In genomic region chr12:100733817-100734593, GRCh38 we compare ENCODE assay signal across 8 cellular contexts.
DNase-seq lines count a peak whose midpoint lies in the region; ATAC-seq, FAIRE-seq and TF ChIP-seq lines count a peak whose summit lies in the region.

No MANE protein-coding gene starts in this region.

- no peak overlapping the region for H3K4me3 ChIP-seq in hepatocyte

- DNase-seq in COLO668 (lab: John Stamatoyannopoulos, UW; ENCODE audit: unreplicated experiment) (peak; percentile 35), SK-N-DZ (ENCODE audit: low spot score) (peak; percentile 25), hepatocyte (ENCODE audit: low spot score) (peak; percentile 45), HTR-8/SVneo (ENCODE audit: insufficient read length, low spot score) (no peak), Right ventricle myocardium superior (no peak)
- no peak for DNase-seq in activated CD4-positive, alpha-beta T cell treated with anti-CD3 and anti-CD28 coated beads for 1 hour

- no peak overlapping the region for H2AFZ ChIP-seq in hepatocyte

- no peak for FAIRE-seq in HTR-8/SVneo (lab: Jason Lieb, UNC)

- H3K27ac ChIP-seq in hepatocyte, result no peak overlapping the region

- H3K9me2 ChIP-seq in hepatocyte (replicated peaks; ENCODE audit: insufficient read depth), result no peaks in the 10 kb centered on the region

- intact Hi-C loops in Right ventricle myocardium superior (cut with DNase I), result loop anchor here (5.0 to 10.0 kb wide), 2 partner anchors 389 to 497 kb away; no protein-coding TSS in a partner anchor

- no peak overlapping the region for H3K4me2 ChIP-seq in hepatocyte

- H3K9me3 ChIP-seq in hepatocyte (ENCODE audit: low read depth), result no peaks in the 10 kb centered on the region

- H4K20me1 ChIP-seq in hepatocyte (ENCODE audit: insufficient read depth, poor library complexity, severe bottlenecking), result no peaks in the 10 kb centered on the region

- WGBS in hepatocyte (ENCODE audit: low lambda C conversion rate, missing lambda C conversion rate), result 54% methylated on average over 5 of the region's 5 CpGs

- H3K79me2 ChIP-seq in hepatocyte, result no peaks in the 10 kb centered on the region

- TF ChIP-seq CTCF in hepatocyte (IDR thresholded peaks at IDR 0.05; ENCODE audit: poor library complexity), result peak; percentile 58

- peak; percentile 44 for TF ChIP-seq RAD21 in Ishikawa (IDR thresholded peaks at IDR 0.05; ENCODE audit: low read depth)

- no peak for TF ChIP-seq EP300 in Ishikawa (IDR thresholded peaks at IDR 0.05; ENCODE audit: borderline replicate concordance)

- H3K36me3 ChIP-seq in hepatocyte (replicated peaks; ENCODE audit: insufficient read depth, low read depth), result no peaks in the 10 kb centered on the region

- H3K4me1 ChIP-seq in hepatocyte (ENCODE audit: insufficient read depth), result no peaks in the 10 kb centered on the region

- ATAC-seq in GM19452 (IDR thresholded peaks at IDR 0.05; ENCODE audit: unreplicated experiment) (peak; percentile 64), Right ventricle myocardium superior (ENCODE audit: poor library complexity) (no peak)

- H3K27me3 ChIP-seq in hepatocyte, result peaks cover 16% of the 10 kb centered on the region

TF ChIP-seq in Ishikawa, 13 proteins besides CTCF, POLR2A, EP300 and RAD21:
- TF ChIP-seq YY1 (IDR thresholded peaks at IDR 0.05; ENCODE audit: low read depth), result no peak
- TF ChIP-seq TCF12 (IDR thresholded peaks at IDR 0.05; ENCODE audit: low read depth), result no peak
- TF ChIP-seq FOXM1 (IDR thresholded peaks at IDR 0.05; ENCODE audit: borderline replicate concordance, low read depth), result no peak
- no peak for TF ChIP-seq CREB1 (IDR thresholded peaks at IDR 0.05; ENCODE audit: low read depth)
- TF ChIP-seq ZBTB7A (IDR thresholded peaks at IDR 0.05; ENCODE audit: low read depth), result no peak
- TF ChIP-seq CEBPB (IDR thresholded peaks at IDR 0.05), result no peak
- TF ChIP-seq TEAD4 (IDR thresholded peaks at IDR 0.05), result no peak
- TF ChIP-seq USF1 (IDR thresholded peaks at IDR 0.05), result no peak
- no peak for TF ChIP-seq EGR1 (IDR thresholded peaks at IDR 0.05)
- TF ChIP-seq TAF1 (IDR thresholded peaks at IDR 0.05; ENCODE audit: low read depth), result no peak
- TF ChIP-seq NFIC (IDR thresholded peaks at IDR 0.05), result no peak
- no peak for TF ChIP-seq REST (IDR thresholded peaks at IDR 0.05; ENCODE audit: low read depth)
- no peak for TF ChIP-seq MAX (IDR thresholded peaks at IDR 0.05)

Comparison
In these comparisons a context has a peak if more than half of its experiments do, and no peak if none do; other contexts are left out.
1. DNase-seq: peak in COLO668 (single experiment), SK-N-DZ (single experiment) and hepatocyte (single experiment); none in HTR-8/SVneo (single experiment), Right ventricle myocardium superior (single experiment) and activated CD4-positive, alpha-beta T cell treated with anti-CD3 and anti-CD28 coated beads for 1 hour (single experiment).